ENCODE assay signal across 20 cellular contexts in genomic region chr3:106114848-106115247, GRCh38.
A peak's percentile ranks its signal among the peaks of the same experiment; 100 is the strongest.
DNase-seq lines count a peak whose midpoint lies in the region; ATAC-seq and TF ChIP-seq lines count a peak whose summit lies in the region.
"Had no signal": no experiment of that assay in that cellular context is flagged by ENCODE, and none has a peak within 500 bp of the region (broad histone marks: within the 10 kb centered on the region; RNA-seq: fewer than 3 reads in every experiment).

No MANE protein-coding gene starts in this region.

- no peak for TF ChIP-seq CTCF in AG10803 (conservative IDR thresholded peaks at IDR 0.05; ENCODE audit: low read length)
- no peak for TF ChIP-seq CTCF in astrocyte of the cerebellum (IDR thresholded peaks at IDR 0.05; ENCODE audit: low read depth, low read length, missing control alignments)
- no peak for TF ChIP-seq CTCF in fibroblast of the aortic adventitia (IDR thresholded peaks at IDR 0.05; ENCODE audit: insufficient read depth, low read length)
- TF ChIP-seq CTCF in esophagus muscularis mucosa (IDR thresholded peaks at IDR 0.05): no peak

- DNase-seq in AG10803 (ENCODE audit: low read depth): peak; percentile 65
- peak; percentile 11 for DNase-seq in NCI-H69 (lab: John Stamatoyannopoulos, UW)
- DNase-seq in astrocyte of the cerebellum (ENCODE audit: low read depth): peak; percentile 24
- peak; percentile 71 for DNase-seq in fibroblast of the aortic adventitia (ENCODE audit: low read depth)
- DNase-seq in esophagus muscularis mucosa (ENCODE audit: extremely low spot score): no peak
- no peak for DNase-seq in NCI-H2029 treated with DMSO at 0.1 percent for 48 hours (lab: John Stamatoyannopoulos, UW)
- DNase-seq in GM19238 (ENCODE audit: insufficient read length, low spot score): no peak
- DNase-seq: activated CD4-positive, alpha-beta memory T cell treated with anti-CD3 and anti-CD28 coated beads for 36 hours; activated T-cell treated with anti-CD3 and anti-CD28 coated beads, Interleukin-2, amount 50 U/mL, for 24 hours; caudate nucleus; effector CD8-positive, alpha-beta T cell; left ventricle myocardium inferior; NCI-H187; NCI-H524 treated with DMSO at 0.1 percent for 48 hours; stimulated activated CD4-positive, alpha-beta T cell treated with anti-CD3 and anti-CD28 coated beads, Interleukin-1b, Interleukin-23, amount 100 ng/mL, for 48 hours; uterus; WERI-Rb-1 had no signal

- TF ChIP-seq EP300 in esophagus muscularis mucosa (IDR thresholded peaks at IDR 0.05): no peak

- in situ Hi-C loops in astrocyte of the cerebellum (cut with HindIII; ENCODE audit: low sequenced_read_pairs): no loop called here

- H3K27me3 ChIP-seq in esophagus muscularis mucosa: no peaks in the 10 kb centered on the region
- H3K27me3 ChIP-seq: gastroesophageal sphincter, uterus had no signal

- H3K27ac ChIP-seq in esophagus muscularis mucosa (replicated peaks in 1 of 4): no peak overlapping the region
- H3K27ac ChIP-seq: gastroesophageal sphincter, left ventricle myocardium inferior, uterus, WERI-Rb-1 had no signal

- H3K9me3 ChIP-seq in esophagus muscularis mucosa: no peaks in the 10 kb centered on the region
- H3K9me3 ChIP-seq: gastroesophageal sphincter, left ventricle myocardium inferior, uterus had no signal

- intact Hi-C loops in esophagus muscularis mucosa (cut with DNase I): no loop called here

- H3K36me3 ChIP-seq in esophagus muscularis mucosa: no peaks in the 10 kb centered on the region
- H3K36me3 ChIP-seq: gastroesophageal sphincter, left ventricle myocardium inferior, uterus, WERI-Rb-1 had no signal

- TF ChIP-seq POLR2A in esophagus muscularis mucosa (IDR thresholded peaks at IDR 0.05; ENCODE audit: low read depth): no peak

- no peaks in the 10 kb centered on the region for H3K4me1 ChIP-seq in esophagus muscularis mucosa
- H3K4me1 ChIP-seq: gastroesophageal sphincter, left ventricle myocardium inferior, uterus had no signal

- no peak for ATAC-seq in HG02759 (IDR thresholded peaks at IDR 0.05; ENCODE audit: unreplicated experiment)
- ATAC-seq: gastroesophageal sphincter, sciatic nerve had no signal

- no peak overlapping the region for H3K4me3 ChIP-seq in AG10803 (ENCODE audit: low read length)
- H3K4me3 ChIP-seq in astrocyte of the cerebellum (ENCODE audit: low read depth, low read length): no peak overlapping the region
- H3K4me3 ChIP-seq in fibroblast of the aortic adventitia (ENCODE audit: low read depth, low read length): no peak overlapping the region
- H3K4me3 ChIP-seq in esophagus muscularis mucosa: no peak overlapping the region
- H3K4me3 ChIP-seq: gastroesophageal sphincter, left ventricle myocardium inferior, uterus had no signal

Comparison
In these comparisons a context has a peak if more than half of its experiments do, and no peak if none do; other contexts are left out.
1. DNase-seq: peak in AG10803 (single experiment), NCI-H69 (single experiment), astrocyte of the cerebellum (single experiment) and fibroblast of the aortic adventitia (single experiment); none in esophagus muscularis mucosa (single experiment), NCI-H2029 treated with DMSO at 0.1 percent for 48 hours (single experiment) and GM19238 (single experiment).